In genomic region chr9:93992830-93993229, GRCh38 we compare ENCODE assay signal across 1 cellular context.
A peak's percentile ranks its signal among the peaks of the same experiment; 100 is the strongest.
TF ChIP-seq lines count a peak whose summit lies in the region.

No MANE protein-coding gene starts in this region.

TF ChIP-seq in K562, 482 proteins besides CTCF, POLR2A, EP300 and RAD21 (continued from another document and continues in another):
- TF ChIP-seq CEBPZ (IDR thresholded peaks at IDR 0.05; ENCODE audit: borderline replicate concordance, low read depth, low read length) (no peak), ZBTB7A (IDR thresholded peaks at IDR 0.05; ENCODE audit: borderline replicate concordance, control insufficient read depth, low read depth, low read length) (no peak), ARID4B (CRISPR knock-in tag; IDR thresholded peaks at IDR 0.05) (no peak), E4F1 (CRISPR knock-in tag; IDR thresholded peaks at IDR 0.05; ENCODE audit: borderline replicate concordance) (no peak), ZNF407 (IDR thresholded peaks at IDR 0.05; ENCODE audit: low read depth) (no peak), MAFF (IDR thresholded peaks at IDR 0.05; ENCODE audit: low read length) (peak; percentile 60), MAFG (tag; conservative IDR thresholded peaks at IDR 0.05) (peak; percentile 61), HMBOX1 (IDR thresholded peaks at IDR 0.05) (no peak), E2F8 (IDR thresholded peaks at IDR 0.05; ENCODE audit: low read depth, partially characterized antibody) (no peak), VEZF1 (CRISPR knock-in tag; IDR thresholded peaks at IDR 0.05) (no peak), MAFK (IDR thresholded peaks at IDR 0.05; ENCODE audit: low read length) (peak; percentile 54), C11orf30 (IDR thresholded peaks at IDR 0.05; ENCODE audit: low read depth) (peak; percentile 72), FOXO4 (CRISPR knock-in tag; IDR thresholded peaks at IDR 0.05) (no peak), ADNP (tag; IDR thresholded peaks at IDR 0.05) (no peak), RBFOX2 (IDR thresholded peaks at IDR 0.05; ENCODE audit: low read depth, low read length) (no peak), ELK1 (CRISPR knock-in tag; IDR thresholded peaks at IDR 0.05) (no peak), BRF2 (IDR thresholded peaks at IDR 0.05; ENCODE audit: borderline replicate concordance, insufficient read depth, insufficient read length) (no peak)
